8 cellular contexts compared by ENCODE assay signal in genomic region chr3:38084019-38084968, GRCh38. TPM values are rescaled to one million over a fixed set of nuclear protein-coding genes. Genes with fewer than 3 reads are reported as not detected.
DNase-seq lines count a peak whose midpoint lies in the region; ATAC-seq, FAIRE-seq and TF ChIP-seq lines count a peak whose summit lies in the region.

No MANE protein-coding gene starts in this region.

- in situ Hi-C loops in mammary epithelial cell (cut with MboI; ENCODE audit: low sequenced_read_pairs in 2 of 2): no loop called here

- ATAC-seq in GM18505 (IDR thresholded peaks at IDR 0.05; ENCODE audit: unreplicated experiment): no peak

- H3K4me1 Mint-ChIP-seq in MCF 10A (ENCODE audit: insufficient read depth, unreplicated experiment) (no peaks in the 10 kb centered on the region), glutamatergic neuron (ENCODE audit: low read depth, unreplicated experiment) (no peaks in the 10 kb centered on the region)

- no peak overlapping the region for H3K27ac ChIP-seq in mammary epithelial cell (ENCODE audit: insufficient read depth, low read depth, low read length)
- H3K27ac ChIP-seq in thyroid gland: no peak overlapping the region

- H3K4me3 ChIP-seq in mammary epithelial cell (replicated peaks in 1 of 3; ENCODE audit: insufficient read depth in 1 of 3, low read depth in 2 of 3, low read length in 3 of 3): no peak overlapping the region
- no peak overlapping the region for H3K4me3 ChIP-seq in thyroid gland (replicated peaks in 1 of 3)

- no peak overlapping the region for H3K9ac ChIP-seq in mammary epithelial cell (ENCODE audit: insufficient read depth, low read length)

- intact Hi-C loops in MCF 10A (cut with micrococcal nuclease): no loop called here
- intact Hi-C loops in mammary epithelial cell (cut with micrococcal nuclease): no loop called here
- intact Hi-C loops in thyroid gland (cut with DNase I): no loop called here

- H3K79me2 ChIP-seq in mammary epithelial cell (ENCODE audit: insufficient read depth, low read length): no peaks in the 10 kb centered on the region

- no peak for TF ChIP-seq CTCF in MCF 10A (IDR thresholded peaks at IDR 0.05; ENCODE audit: unreplicated experiment)
- no peak for TF ChIP-seq CTCF in mammary epithelial cell (conservative IDR thresholded peaks at IDR 0.05 in 1 of 2, IDR thresholded peaks at IDR 0.05 in 1 of 2; ENCODE audit: extremely low read depth in 1 of 2, insufficient read depth in 1 of 2, low read depth in 1 of 2, low read length in 2 of 2)
- TF ChIP-seq CTCF in glutamatergic neuron (IDR thresholded peaks at IDR 0.05; ENCODE audit: partially characterized antibody, unreplicated experiment): no peak
- no peak for TF ChIP-seq CTCF in thyroid gland (IDR thresholded peaks at IDR 0.05)

- H3K27me3 ChIP-seq in mammary epithelial cell (ENCODE audit: insufficient read depth, low read length) (no peaks in the 10 kb centered on the region), thyroid gland (no peaks in the 10 kb centered on the region)

- H3K4me1 ChIP-seq in mammary epithelial cell (ENCODE audit: insufficient read depth, low read length): no peaks in the 10 kb centered on the region
- H3K4me1 ChIP-seq in thyroid gland: no peaks in the 10 kb centered on the region

- peaks cover 11% of the 10 kb centered on the region for H3K27me3 Mint-ChIP-seq in MCF 10A (ENCODE audit: insufficient read depth, unreplicated experiment)
- H3K27me3 Mint-ChIP-seq in glutamatergic neuron (ENCODE audit: unreplicated experiment): peaks cover 17% of the 10 kb centered on the region

- H3K27ac Mint-ChIP-seq in MCF 10A (ENCODE audit: low read depth, unreplicated experiment) (no peak overlapping the region), glutamatergic neuron (ENCODE audit: unreplicated experiment) (peak overlapping the region; percentile 85)

- POLR2A ChIA-PET in MCF 10A (lab: Yijun Ruan, JAX): no interaction called here

- H3K9me3 ChIP-seq in mammary epithelial cell (replicated peaks; ENCODE audit: insufficient read depth, low read length): peaks cover 7% of the 10 kb centered on the region
- H3K9me3 ChIP-seq in thyroid gland: no peaks in the 10 kb centered on the region

- TF ChIP-seq POLR2A in thyroid gland (IDR thresholded peaks at IDR 0.05): no peak
- no peak for TF ChIP-seq POLR2A in GM18505 (IDR thresholded peaks at IDR 0.05; ENCODE audit: borderline replicate concordance, extremely low read depth, insufficient read depth, insufficient read length)

- BruUV-seq in MCF 10A (replicated peaks; lab: Mats Ljungman, UMichigan) (no TSS peak), mammary epithelial cell (replicated peaks; lab: Mats Ljungman, UMichigan) (no TSS peak)

- WGBS in mammary epithelial cell (ENCODE audit: low coverage, missing lambda C conversion rate): 97% methylated on average over 13 of the region's 14 CpGs
- WGBS in thyroid gland, 2 donors: 88 to 92% methylated on average over 14 of the region's 14 CpGs

- FAIRE-seq in GM19239 (lab: Jason Lieb, UNC): no peak

- no peak overlapping the region for H2AFZ ChIP-seq in mammary epithelial cell (ENCODE audit: low read depth, low read length)

- dilution Hi-C loops in mammary epithelial cell (cut with HindIII; ENCODE audit: low sequenced_read_pairs): no loop called here

- DNase-seq in MCF 10A (ENCODE audit: unreplicated experiment) (peak; percentile 22), mammary epithelial cell (no peak), glutamatergic neuron (peak; percentile 43), thyroid gland (peak; percentile 14 to 20), NCI-H524 (lab: John Stamatoyannopoulos, UW) (no peak), GM19239 (ENCODE audit: insufficient read length, low spot score) (no peak)
- DNase-seq in activated CD4-positive, alpha-beta T cell treated with anti-CD3 and anti-CD28 coated beads, Interleukin-2, amount 50 U/mL, for 1 hour: peak; percentile 8

- H3K36me3 Mint-ChIP-seq in MCF 10A (ENCODE audit: insufficient read depth, unreplicated experiment) (peaks cover 13% of the 10 kb centered on the region), glutamatergic neuron (ENCODE audit: unreplicated experiment) (peaks cover 25% of the 10 kb centered on the region)

- CTCF ChIA-PET in MCF 10A (lab: Yijun Ruan, JAX): no interaction called here
- CTCF ChIA-PET in mammary epithelial cell (lab: Charles Lee; ENCODE audit: low non-redundant PET): no interaction called here

- H3K4me2 ChIP-seq in mammary epithelial cell (ENCODE audit: insufficient read depth, low read depth, low read length): no peak overlapping the region

- H3K9me3 Mint-ChIP-seq in MCF 10A (ENCODE audit: unreplicated experiment) (peaks cover 10% of the 10 kb centered on the region), glutamatergic neuron (ENCODE audit: unreplicated experiment) (peaks cover 20% of the 10 kb centered on the region)

- H3K4me3 Mint-ChIP-seq in MCF 10A (ENCODE audit: unreplicated experiment) (no peak overlapping the region), glutamatergic neuron (ENCODE audit: unreplicated experiment) (peak overlapping the region; percentile 3)

- no peaks in the 10 kb centered on the region for H4K20me1 ChIP-seq in mammary epithelial cell (ENCODE audit: insufficient read depth, low read length)

- no peaks in the 10 kb centered on the region for H3K36me3 ChIP-seq in mammary epithelial cell (ENCODE audit: insufficient read depth, low read length)
- no peaks in the 10 kb centered on the region for H3K36me3 ChIP-seq in thyroid gland

RNA-seq across cellular contexts. Expression of gene DLEC1, which starts 45.3 kb away (rescaled TPM):
- total RNA-seq in MCF 10A (2022): 1.3 TPM in 1 of 2 replicates, not detected in the other
- total RNA-seq in mammary epithelial cell: under 1 TPM in 1 of 2 donors, not detected in 1; 0.17 TPM
- polyA plus RNA-seq in mammary epithelial cell: not detected
- polyA minus RNA-seq in mammary epithelial cell: not detected
- total RNA-seq in glutamatergic neuron (ENCODE audit: unreplicated experiment): 0.42 TPM
- total RNA-seq in thyroid gland: 1 to 10 TPM in 3 of 4 donors, under 1 TPM in 1; 0.44 to 1.7 (median 1.5) TPM

RNA-seq across cellular contexts. Expression of gene ACAA1, which starts 52.6 kb away (rescaled TPM):
- total RNA-seq in MCF 10A (2022): 36.6 and 46.7 TPM in 2 replicates
- 10 to 100 TPM; 24.8 to 62.4 TPM for total RNA-seq in mammary epithelial cell
- 76.5 TPM for polyA plus RNA-seq in mammary epithelial cell
- 36.4 TPM for polyA minus RNA-seq in mammary epithelial cell
- total RNA-seq in glutamatergic neuron (ENCODE audit: unreplicated experiment): 89.8 TPM
- 10 to 100 TPM; 63.3 to 86.1 (median 75.1) TPM for total RNA-seq in thyroid gland

RNA-seq across cellular contexts. Expression of gene MYD88, which starts 54.2 kb away (rescaled TPM):
- total RNA-seq in MCF 10A (2022) (19.7 and 21.2 TPM in 2 replicates), mammary epithelial cell (10 to 100 TPM; 10.2 to 25.6 TPM), glutamatergic neuron (ENCODE audit: unreplicated experiment) (58.0 TPM), thyroid gland (10 to 100 TPM; 18.0 to 23.8 (median 20.2) TPM)
- 20.4 TPM for polyA plus RNA-seq in mammary epithelial cell
- polyA minus RNA-seq in mammary epithelial cell: 99.2 TPM

RNA-seq across cellular contexts. Expression of gene PLCD1, which starts 54.9 kb away (rescaled TPM):
- total RNA-seq in MCF 10A (2022) (1.8 and 3.1 TPM in 2 replicates), mammary epithelial cell (10 to 100 TPM; 53.0 to 75.8 TPM), glutamatergic neuron (ENCODE audit: unreplicated experiment) (73.0 TPM), thyroid gland (10 to 100 TPM; 13.8 to 19.9 (median 16.0) TPM)
- polyA plus RNA-seq in mammary epithelial cell: 29.1 TPM
- 131 TPM for polyA minus RNA-seq in mammary epithelial cell

Comparison
In these comparisons a context has a peak if more than half of its experiments do, and no peak if none do; other contexts are left out.
1. DNase-seq: peak in MCF 10A (single experiment), activated CD4-positive, alpha-beta T cell treated with anti-CD3 and anti-CD28 coated beads, Interleukin-2, amount 50 U/mL, for 1 hour (single experiment), glutamatergic neuron (single experiment) and thyroid gland (2 of 2); none in mammary epithelial cell (single experiment), NCI-H524 (0 of 2) and GM19239 (single experiment).